Comparison of ENCODE assay signal across 15 cellular contexts in genomic region chr14:32941668-32942065, GRCh38. TPM values are rescaled to one million over a fixed set of nuclear protein-coding genes. Genes with fewer than 3 reads are reported as not detected.
"Had no signal": no experiment of that assay in that cellular context is flagged by ENCODE, and none has a peak within 500 bp of the region (broad histone marks: within the 10 kb centered on the region; RNA-seq: fewer than 3 reads in every experiment).

No MANE protein-coding gene starts in this region.

- H3K9me3 ChIP-seq: breast epithelium, left lung, neutrophil, right atrium auricular region, upper lobe of left lung had no signal

- H3K4me3 Mint-ChIP-seq: activated CD4-positive, alpha-beta memory T cell treated with anti-CD3 and anti-CD28 coated beads, Interleukin-2, amount 10 ng/mL, durations not matched to agents 7 days and 5 days; activated naive CD8-positive, alpha-beta T cell treated with anti-CD3 and anti-CD28 coated beads for 36 hours; stimulated activated memory B cell treated with anti-CD40 and anti-IgM and Interleukin-4, amounts not matched to agents 10 μg/mL and 1 μg/mL and 100 μg/mL, for 72 hours had no signal

- DNase-seq: activated CD4-positive, alpha-beta memory T cell treated with anti-CD3 and anti-CD28 coated beads, Interleukin-2, amount 10 ng/mL, durations not matched to agents 7 days and 5 days; activated CD4-positive, alpha-beta T cell treated with anti-CD3 and anti-CD28 coated beads for 1 hour; activated gamma-delta T cell treated with Interleukin-2 at 50 U/mL for 16 hours; activated naive CD8-positive, alpha-beta T cell treated with anti-CD3 and anti-CD28 coated beads for 36 hours; activated T-cell treated with anti-CD3 and anti-CD28 coated beads, Interleukin-2, amount 50 U/mL, for 48 hours; left lung; mesenchymal stem cell; posterior cingulate gyrus; T1000; upper lobe of left lung had no signal

- H3K9me3 Mint-ChIP-seq: activated CD4-positive, alpha-beta memory T cell treated with anti-CD3 and anti-CD28 coated beads, Interleukin-2, amount 10 ng/mL, durations not matched to agents 7 days and 5 days; activated naive CD8-positive, alpha-beta T cell treated with anti-CD3 and anti-CD28 coated beads for 36 hours; stimulated activated memory B cell treated with anti-CD40 and anti-IgM and Interleukin-4, amounts not matched to agents 10 μg/mL and 1 μg/mL and 100 μg/mL, for 72 hours had no signal

- H3K27me3 ChIP-seq: right atrium auricular region had no signal

- H3K4me3 ChIP-seq: breast epithelium, left lung, right atrium auricular region, smooth muscle cell, upper lobe of left lung had no signal

- H3K36me3 ChIP-seq: breast epithelium, left lung, neutrophil, right atrium auricular region, upper lobe of left lung had no signal

- H3K36me3 Mint-ChIP-seq: activated naive CD8-positive, alpha-beta T cell treated with anti-CD3 and anti-CD28 coated beads for 36 hours; stimulated activated memory B cell treated with anti-CD40 and anti-IgM and Interleukin-4, amounts not matched to agents 10 μg/mL and 1 μg/mL and 100 μg/mL, for 72 hours had no signal

- H3K27ac Mint-ChIP-seq: activated CD4-positive, alpha-beta memory T cell treated with anti-CD3 and anti-CD28 coated beads, Interleukin-2, amount 10 ng/mL, durations not matched to agents 7 days and 5 days; activated naive CD8-positive, alpha-beta T cell treated with anti-CD3 and anti-CD28 coated beads for 36 hours; stimulated activated memory B cell treated with anti-CD40 and anti-IgM and Interleukin-4, amounts not matched to agents 10 μg/mL and 1 μg/mL and 100 μg/mL, for 72 hours had no signal

RNA-seq across cellular contexts. Expression of gene NPAS3, which starts 3.0 kb away (rescaled TPM):
- total RNA-seq: activated CD4-positive, alpha-beta memory T cell treated with anti-CD3 and anti-CD28 coated beads, Interleukin-2, amount 10 ng/mL, durations not matched to agents 7 days and 5 days; activated naive CD8-positive, alpha-beta T cell treated with anti-CD3 and anti-CD28 coated beads for 36 hours had no signal
